ENCODE assay signal across 17 cellular contexts in the genomic region with DNA sequence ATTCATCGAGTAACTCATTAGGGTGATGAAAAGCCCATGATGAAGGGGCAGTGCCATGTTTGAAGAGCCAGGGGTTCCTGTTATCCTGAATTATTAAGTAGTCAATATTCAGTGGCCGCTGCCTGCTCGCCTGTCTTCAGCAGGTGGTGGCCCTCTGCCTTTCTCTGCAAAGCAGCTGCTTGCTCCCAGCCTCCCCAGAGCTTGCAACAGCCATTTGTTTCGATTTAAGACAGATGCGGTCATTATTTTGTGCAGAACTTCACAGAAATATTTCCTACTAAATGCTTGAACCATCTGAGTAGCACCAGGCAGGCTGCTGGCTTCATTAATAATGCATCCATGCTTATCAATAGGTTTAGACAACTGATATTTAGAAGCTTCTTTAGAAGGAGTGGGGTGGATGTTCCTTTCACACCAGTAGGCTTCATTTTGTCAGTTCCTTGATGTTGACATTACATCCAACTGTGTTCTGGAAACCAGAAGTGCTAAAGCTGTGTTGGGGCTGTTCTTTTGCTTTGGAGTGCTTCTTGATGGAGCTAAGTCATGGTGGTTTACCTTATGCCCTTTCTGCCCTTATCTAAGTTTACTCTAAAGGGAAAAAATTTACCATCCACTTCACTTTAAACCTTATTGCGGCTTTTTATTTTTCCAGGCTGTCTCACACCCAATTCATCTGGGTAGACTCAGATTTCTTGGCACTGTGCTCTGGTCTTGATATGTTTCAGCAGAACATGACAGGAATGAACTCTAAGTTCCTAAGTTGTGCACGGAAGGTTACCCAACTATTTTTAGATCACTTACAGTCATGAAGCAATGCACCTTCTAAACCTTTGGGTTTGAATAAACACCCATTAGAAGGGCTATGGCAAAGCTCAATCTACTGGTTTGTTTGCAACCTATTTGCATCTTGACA.
DNase-seq lines count a peak whose midpoint lies in the region; ATAC-seq and TF ChIP-seq lines count a peak whose summit lies in the region.
"Had no signal": no experiment of that assay in that cellular context is flagged by ENCODE, and none has a peak within 500 bp of the region (broad histone marks: within the 10 kb centered on the region; RNA-seq: fewer than 3 reads in every experiment).

No MANE protein-coding gene starts in this region.

- no peak overlapping the region for H3K9ac ChIP-seq in GM23248

- peak overlapping the region; percentile 6; the same call in 1 of the 2 replicates for H2AFZ ChIP-seq in GM23248

- TF ChIP-seq POLR2A in gastroesophageal sphincter (IDR thresholded peaks at IDR 0.05) (no peak), thyroid gland (IDR thresholded peaks at IDR 0.05) (no peak)

- H3K4me3 ChIP-seq in GM23248 (peak overlapping the region; percentile 40), gastroesophageal sphincter (no peak overlapping the region), thyroid gland (replicated peaks in 1 of 3) (no peak overlapping the region)
- H3K4me3 ChIP-seq: adrenal gland, dorsolateral prefrontal cortex, gastrocnemius medialis had no signal

- TF ChIP-seq CTCF in gastroesophageal sphincter (IDR thresholded peaks at IDR 0.05): no peak
- TF ChIP-seq CTCF in thyroid gland (IDR thresholded peaks at IDR 0.05): no peak
- TF ChIP-seq CTCF in endothelial cell (IDR thresholded peaks at IDR 0.05; ENCODE audit: unreplicated experiment): no peak

- H3K4me1 ChIP-seq in GM23248 (ENCODE audit: insufficient read depth) (0 out of 2 replicates have a peak, but pooled peaks cover 7% of the 10 kb centered on the region), gastroesophageal sphincter (peaks cover 3 to 22% (median 11%) of the 10 kb centered on the region in 3 donors), thyroid gland (peaks cover 0 to 8% of the 10 kb centered on the region in 2 donors)
- H3K4me1 ChIP-seq: adrenal gland, gastrocnemius medialis had no signal

- peak overlapping the region; percentile 44 for H3K4me2 ChIP-seq in GM23248 (ENCODE audit: unreplicated experiment)

- TF ChIP-seq EP300 in gastroesophageal sphincter (IDR thresholded peaks at IDR 0.05): no peak

- H3K27ac ChIP-seq in GM23248: no peak overlapping the region
- peak overlapping the region; percentile 6 to 76 (median 66) for H3K27ac ChIP-seq in gastroesophageal sphincter
- no peak overlapping the region for H3K27ac ChIP-seq in thyroid gland
- H3K27ac ChIP-seq: adrenal gland, dorsolateral prefrontal cortex, gastrocnemius medialis had no signal

- CTCF ChIA-PET in activated CD4-positive, alpha-beta memory T cell treated with anti-CD3 and anti-CD28 coated beads, Interleukin-2, amount 10 ng/mL, durations not matched to agents 7 days and 5 days (lab: Charles Lee): no interaction called here

- no peaks in the 10 kb centered on the region for H3K9me3 Mint-ChIP-seq in endothelial cell (ENCODE audit: unreplicated experiment)
- no peaks in the 10 kb centered on the region for H3K9me3 Mint-ChIP-seq in activated CD4-positive, alpha-beta memory T cell treated with anti-CD3 and anti-CD28 coated beads, Interleukin-2, amount 10 ng/mL, durations not matched to agents 7 days and 5 days
- H3K9me3 Mint-ChIP-seq: CD4-positive, alpha-beta T cell had no signal

- in situ Hi-C loops in GM23248 (cut with MboI): no loop called here

- H3K79me2 ChIP-seq in GM23248 (ENCODE audit: insufficient read depth): no peaks in the 10 kb centered on the region

- H3K36me3 ChIP-seq in GM23248 (ENCODE audit: low read depth) (no peaks in the 10 kb centered on the region), gastroesophageal sphincter (no peaks in the 10 kb centered on the region), thyroid gland (no peaks in the 10 kb centered on the region)
- H3K36me3 ChIP-seq: adrenal gland, gastrocnemius medialis had no signal

- intact Hi-C loops in thyroid gland (cut with DNase I): no loop called here

- no peaks in the 10 kb centered on the region; the same call in 1 of the 2 replicates for H3F3A ChIP-seq in GM23248 (ENCODE audit: insufficient read depth)

- H3K27ac Mint-ChIP-seq in endothelial cell (ENCODE audit: unreplicated experiment): no peak overlapping the region
- no peak overlapping the region for H3K27ac Mint-ChIP-seq in activated CD4-positive, alpha-beta memory T cell treated with anti-CD3 and anti-CD28 coated beads, Interleukin-2, amount 10 ng/mL, durations not matched to agents 7 days and 5 days
- H3K27ac Mint-ChIP-seq: CD4-positive, alpha-beta T cell; type B pancreatic cell had no signal

- no peaks in the 10 kb centered on the region for H3K4me1 Mint-ChIP-seq in endothelial cell (ENCODE audit: unreplicated experiment)
- no peaks in the 10 kb centered on the region for H3K4me1 Mint-ChIP-seq in activated CD4-positive, alpha-beta memory T cell treated with anti-CD3 and anti-CD28 coated beads, Interleukin-2, amount 10 ng/mL, durations not matched to agents 7 days and 5 days

- no peaks in the 10 kb centered on the region for H3K9me2 ChIP-seq in GM23248 (ENCODE audit: insufficient read depth)

- no peaks in the 10 kb centered on the region for H3K9me3 ChIP-seq in GM23248 (ENCODE audit: low read depth)
- H3K9me3 ChIP-seq in gastroesophageal sphincter: peaks cover 0 to 4% (median 0%) of the 10 kb centered on the region in 3 donors
- H3K9me3 ChIP-seq in thyroid gland: no peaks in the 10 kb centered on the region
- H3K9me3 ChIP-seq: adrenal gland, gastrocnemius medialis had no signal

- POLR2A ChIA-PET in activated CD4-positive, alpha-beta memory T cell treated with anti-CD3 and anti-CD28 coated beads, Interleukin-2, amount 10 ng/mL, durations not matched to agents 7 days and 5 days (lab: Charles Lee): no interaction called here

- no peak overlapping the region for H3K4me3 Mint-ChIP-seq in endothelial cell (ENCODE audit: unreplicated experiment)
- no peak overlapping the region for H3K4me3 Mint-ChIP-seq in activated CD4-positive, alpha-beta memory T cell treated with anti-CD3 and anti-CD28 coated beads, Interleukin-2, amount 10 ng/mL, durations not matched to agents 7 days and 5 days
- H3K4me3 Mint-ChIP-seq: CD4-positive, alpha-beta T cell; type B pancreatic cell had no signal

- WGBS in GM23248 (ENCODE audit: low coverage in 1 of 2, low lambda C conversion rate in 2 of 2, missing lambda C conversion rate in 2 of 2), 2 experiments: 4 to 13% methylated on average over 7 of the region's 7 CpGs
- 19 to 31% methylated on average over 5 of the region's 7 CpGs for WGBS in gastroesophageal sphincter (ENCODE audit: low coverage in 1 of 2), 2 donors
- 67 to 68% methylated on average over 7 of the region's 7 CpGs for WGBS in thyroid gland, 2 donors

- peak; percentile 89 for ATAC-seq in gastroesophageal sphincter
- ATAC-seq in HG02981 (IDR thresholded peaks at IDR 0.05; ENCODE audit: unreplicated experiment): no peak

- DNase-seq in GM23248 (peak; percentile 47), astrocyte of the hippocampus (ENCODE audit: low read depth, low spot score) (peak; percentile 34), renal cortical epithelial cell (ENCODE audit: low read depth) (peak; percentile 66), thyroid gland (no peak), endothelial cell (ENCODE audit: low spot score) (no peak)
- DNase-seq in activated CD4-positive, alpha-beta memory T cell treated with anti-CD3 and anti-CD28 coated beads, Interleukin-2, amount 10 ng/mL, durations not matched to agents 7 days and 5 days: no peak
- DNase-seq: adrenal gland; CD4-positive, alpha-beta T cell; dorsolateral prefrontal cortex; gastrocnemius medialis; islet precursor cell; MV-4-11; NCI-H2107; stimulated activated CD4-positive, alpha-beta T cell treated with anti-CD3 and anti-CD28 coated beads, Interleukin-4, amount 100 ng/mL, for 24 hours had no signal

- no peaks in the 10 kb centered on the region for H3K36me3 Mint-ChIP-seq in endothelial cell (ENCODE audit: low read depth, unreplicated experiment)
- no peaks in the 10 kb centered on the region for H3K36me3 Mint-ChIP-seq in activated CD4-positive, alpha-beta memory T cell treated with anti-CD3 and anti-CD28 coated beads, Interleukin-2, amount 10 ng/mL, durations not matched to agents 7 days and 5 days (ENCODE audit: low read depth)
- H3K36me3 Mint-ChIP-seq: type B pancreatic cell had no signal

- no peaks in the 10 kb centered on the region for H3K27me3 ChIP-seq in GM23248 (replicated peaks; ENCODE audit: insufficient read depth)
- H3K27me3 ChIP-seq in gastroesophageal sphincter: no peaks in the 10 kb centered on the region
- no peaks in the 10 kb centered on the region for H3K27me3 ChIP-seq in thyroid gland
- H3K27me3 ChIP-seq: adrenal gland, gastrocnemius medialis had no signal

- no peaks in the 10 kb centered on the region for H4K20me1 ChIP-seq in GM23248 (ENCODE audit: insufficient read depth)

- H3K27me3 Mint-ChIP-seq in endothelial cell (ENCODE audit: unreplicated experiment): no peaks in the 10 kb centered on the region
- peaks cover 14% of the 10 kb centered on the region for H3K27me3 Mint-ChIP-seq in activated CD4-positive, alpha-beta memory T cell treated with anti-CD3 and anti-CD28 coated beads, Interleukin-2, amount 10 ng/mL, durations not matched to agents 7 days and 5 days
- H3K27me3 Mint-ChIP-seq: type B pancreatic cell had no signal

Comparison
In these comparisons a context has a peak if more than half of its experiments do, and no peak if none do; other contexts are left out.
1. DNase-seq: peak in GM23248 (single experiment), astrocyte of the hippocampus (single experiment) and renal cortical epithelial cell (single experiment); none in thyroid gland (0 of 2), endothelial cell (single experiment) and activated CD4-positive, alpha-beta memory T cell treated with anti-CD3 and anti-CD28 coated beads, Interleukin-2, amount 10 ng/mL, durations not matched to agents 7 days and 5 days (single experiment).
2. H3K27ac ChIP-seq: peak in gastroesophageal sphincter (4 of 4); none in GM23248 (single experiment) and thyroid gland (0 of 3).